In genomic region chr3:141804778-141805639, GRCh38 we compare ENCODE assay signal across 1 cellular context.
TF ChIP-seq lines count a peak whose summit lies in the region.

No MANE protein-coding gene starts in this region.

TF ChIP-seq in K562, 482 proteins besides CTCF, POLR2A, EP300 and RAD21 (continued from another document and continues in another):
- no peak for TF ChIP-seq TSHZ1 (CRISPR knock-in tag; IDR thresholded peaks at IDR 0.05)
- no peak for TF ChIP-seq ZNF764 (CRISPR knock-in tag; IDR thresholded peaks at IDR 0.05; ENCODE audit: low read depth)
- TF ChIP-seq KDM2B (CRISPR knock-in tag; IDR thresholded peaks at IDR 0.05): peak; percentile 65; the same call in 1 of the 2 replicates
- no peak for TF ChIP-seq REST (CRISPR knock-in tag; IDR thresholded peaks at IDR 0.05; ENCODE audit: low read depth)
- no peak for TF ChIP-seq SIX5 (IDR thresholded peaks at IDR 0.05; ENCODE audit: borderline replicate concordance in 1 of 2, insufficient read depth in 1 of 2, low read depth in 1 of 2, low read length in 2 of 2)
- no peak for TF ChIP-seq HNRNPUL1 (IDR thresholded peaks at IDR 0.05; ENCODE audit: low read length)
- TF ChIP-seq E2F5 (CRISPR knock-in tag; IDR thresholded peaks at IDR 0.05): no peak
- no peak for TF ChIP-seq FUS (optimal IDR thresholded peaks at IDR 0.05; ENCODE audit: low read depth, low read length)
- no peak for TF ChIP-seq CREB3 (tag; conservative IDR thresholded peaks at IDR 0.05; ENCODE audit: low read depth)
- TF ChIP-seq CREBBP (IDR thresholded peaks at IDR 0.05; ENCODE audit: low read depth, low read length): no peak
- TF ChIP-seq BCOR (IDR thresholded peaks at IDR 0.05): peak; percentile 91; the same call in 1 of the 2 replicates
- no peak for TF ChIP-seq FOXJ2 (tag; IDR thresholded peaks at IDR 0.05)
- TF ChIP-seq ARID3A (IDR thresholded peaks at IDR 0.05; ENCODE audit: borderline replicate concordance, low read depth, low read length): peak; percentile 37; the same call in 1 of the 2 replicates
- TF ChIP-seq ZNF165 (CRISPR knock-in tag; IDR thresholded peaks at IDR 0.05; ENCODE audit: borderline replicate concordance): no peak
- TF ChIP-seq PHB (CRISPR knock-in tag; IDR thresholded peaks at IDR 0.05): no peak
- no peak for TF ChIP-seq CHD7 (IDR thresholded peaks at IDR 0.05; ENCODE audit: low read depth, low read length)
- no peak for TF ChIP-seq TFAM (CRISPR knock-in tag; conservative IDR thresholded peaks at IDR 0.05)
- TF ChIP-seq E4F1 (CRISPR knock-in tag; IDR thresholded peaks at IDR 0.05; ENCODE audit: borderline replicate concordance): no peak
- TF ChIP-seq MCM2 (IDR thresholded peaks at IDR 0.05; ENCODE audit: low read depth): no peak
- no peak for TF ChIP-seq ZNF507 (tag; conservative IDR thresholded peaks at IDR 0.05)
- no peak for TF ChIP-seq PTBP1 (IDR thresholded peaks at IDR 0.05; ENCODE audit: low read depth, low read length)
- TF ChIP-seq PRMT5 (CRISPR knock-in tag; IDR thresholded peaks at IDR 0.05): no peak
- no peak for TF ChIP-seq ZNF239 (CRISPR knock-in tag; IDR thresholded peaks at IDR 0.05)
